In the genomic region with DNA sequence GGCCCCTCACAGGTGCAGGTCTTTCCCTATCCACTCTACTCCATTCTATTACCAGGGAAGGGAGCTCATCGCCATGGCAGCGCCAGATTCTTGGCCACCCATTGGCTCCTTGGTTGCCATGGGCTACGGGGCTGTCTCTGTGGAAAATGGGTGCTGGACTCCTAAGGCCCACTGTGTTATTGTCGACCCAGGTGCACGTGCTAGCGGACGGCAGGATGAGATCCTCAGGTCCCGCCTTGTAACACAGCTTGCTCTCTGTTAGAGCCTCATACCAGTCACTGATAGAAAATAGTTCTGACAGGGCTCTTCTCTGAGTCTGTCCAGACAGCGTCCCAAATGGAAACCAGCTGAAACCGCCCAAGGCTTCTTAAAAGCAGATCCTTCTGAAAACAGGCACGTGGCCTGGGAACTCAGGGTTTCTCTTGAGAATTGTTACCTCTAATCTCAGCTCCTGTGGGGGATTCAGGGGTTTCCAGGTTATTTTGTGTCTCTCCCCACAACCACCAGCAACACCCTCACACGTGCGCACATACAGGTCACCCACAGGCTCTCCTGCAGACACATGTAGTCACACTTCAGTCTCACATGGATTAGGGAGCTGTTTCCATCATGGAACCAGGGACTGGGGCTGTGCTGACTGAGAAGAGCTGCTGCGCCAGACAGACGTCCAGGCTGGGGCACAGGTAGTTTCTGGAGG, we compare ENCODE assay signal across 13 cellular contexts. TPM values are rescaled to one million over a fixed set of nuclear protein-coding genes. Genes with fewer than 3 reads are reported as not detected.
A peak's percentile ranks its signal among the peaks of the same experiment; 100 is the strongest.
DNase-seq lines count a peak whose midpoint lies in the region; ATAC-seq and TF ChIP-seq lines count a peak whose summit lies in the region.
"Had no signal": no experiment of that assay in that cellular context is flagged by ENCODE, and none has a peak within 500 bp of the region (broad histone marks: within the 10 kb centered on the region; RNA-seq: fewer than 3 reads in every experiment).

No MANE protein-coding gene starts in this region.

- no peaks in the 10 kb centered on the region for H3K36me3 Mint-ChIP-seq in type B pancreatic cell
- no peaks in the 10 kb centered on the region for H3K36me3 Mint-ChIP-seq in activated CD8-positive, alpha-beta memory T cell treated with anti-CD3 and anti-CD28 coated beads, Interleukin-2, amount 10 ng/mL, durations not matched to agents 7 days and 5 days

- H3K27ac Mint-ChIP-seq in type B pancreatic cell, result peak overlapping the region; percentile 67
- H3K27ac Mint-ChIP-seq in activated CD8-positive, alpha-beta memory T cell treated with anti-CD3 and anti-CD28 coated beads, Interleukin-2, amount 10 ng/mL, durations not matched to agents 7 days and 5 days, result no peak overlapping the region
- H3K27ac Mint-ChIP-seq: stimulated activated naive CD8-positive, alpha-beta T cell treated with anti-CD3 and anti-CD28 coated beads, Interleukin-15, amount 100 ng/mL, for 72 hours had no signal

- DNase-seq in cardiac muscle cell (ENCODE audit: low read depth in 1 of 2, low spot score in 1 of 2) (peak in 1 of 2 donors; percentile 64), Right ventricle myocardium inferior (ENCODE audit: missing footprints) (no peak), SK-N-DZ (ENCODE audit: low spot score) (peak; percentile 80), type B pancreatic cell (ENCODE audit: extremely low spot score, unreplicated experiment) (no peak), SIG-M5 treated with dmso at 0.1 percent for 504 hours (lab: John Stamatoyannopoulos, UW; ENCODE audit: unreplicated experiment) (no peak), dedifferentiated amniotic fluid mesenchymal stem cell (ENCODE audit: extremely low spot score) (no peak)
- DNase-seq in activated CD8-positive, alpha-beta memory T cell treated with anti-CD3 and anti-CD28 coated beads, Interleukin-2, amount 10 ng/mL, durations not matched to agents 7 days and 5 days, result no peak
- DNase-seq: GOT3; NCI-H1930; stimulated activated naive CD8-positive, alpha-beta T cell treated with anti-CD3 and anti-CD28 coated beads, Interleukin-15, amount 100 ng/mL, for 72 hours had no signal

- H3K9me3 Mint-ChIP-seq in type B pancreatic cell, result no peaks in the 10 kb centered on the region
- H3K9me3 Mint-ChIP-seq in activated CD8-positive, alpha-beta memory T cell treated with anti-CD3 and anti-CD28 coated beads, Interleukin-2, amount 10 ng/mL, durations not matched to agents 7 days and 5 days (ENCODE audit: low read depth), result no peaks in the 10 kb centered on the region
- H3K9me3 Mint-ChIP-seq: stimulated activated naive CD8-positive, alpha-beta T cell treated with anti-CD3 and anti-CD28 coated beads, Interleukin-15, amount 100 ng/mL, for 72 hours had no signal

- TF ChIP-seq CTCF in cardiac muscle cell (IDR thresholded peaks at IDR 0.05; ENCODE audit: low read depth, low read length) (no peak), type B pancreatic cell (conservative IDR thresholded peaks at IDR 0.05) (no peak)

- peak overlapping the region; percentile 89 for H3K4me3 Mint-ChIP-seq in type B pancreatic cell
- H3K4me3 Mint-ChIP-seq in activated CD8-positive, alpha-beta memory T cell treated with anti-CD3 and anti-CD28 coated beads, Interleukin-2, amount 10 ng/mL, durations not matched to agents 7 days and 5 days, result no peak overlapping the region

- no peaks in the 10 kb centered on the region for H3K9me3 ChIP-seq in cardiac muscle cell (ENCODE audit: low read depth)
- no peaks in the 10 kb centered on the region for H3K9me3 ChIP-seq in iPS-18a (ENCODE audit: control insufficient read depth, low read depth, low read length)

- H3K27ac ChIP-seq in cardiac muscle cell, result peak overlapping the region; percentile 69
- H3K27ac ChIP-seq in iPS-18a (ENCODE audit: low read length), result no peak overlapping the region
- H3K27ac ChIP-seq: HL-60 had no signal

- peaks cover 11% of the 10 kb centered on the region for H3K27me3 Mint-ChIP-seq in type B pancreatic cell
- peaks cover 48% of the 10 kb centered on the region for H3K27me3 Mint-ChIP-seq in activated CD8-positive, alpha-beta memory T cell treated with anti-CD3 and anti-CD28 coated beads, Interleukin-2, amount 10 ng/mL, durations not matched to agents 7 days and 5 days

- ATAC-seq in Right ventricle myocardium inferior, result no peak
- no peak for ATAC-seq in activated CD8-positive, alpha-beta memory T cell treated with anti-CD3 and anti-CD28 coated beads, Interleukin-2, amount 10 ng/mL, durations not matched to agents 7 days and 5 days

- H3K36me3 ChIP-seq in cardiac muscle cell (no peaks in the 10 kb centered on the region), iPS-18a (ENCODE audit: control insufficient read depth, low read depth, low read length) (no peaks in the 10 kb centered on the region)

- H3K27me3 ChIP-seq in cardiac muscle cell (no peaks in the 10 kb centered on the region), iPS-18a (ENCODE audit: control insufficient read depth, insufficient read depth, low read length) (peaks cover 28% of the 10 kb centered on the region)

- CTCF ChIA-PET in activated CD8-positive, alpha-beta memory T cell treated with anti-CD3 and anti-CD28 coated beads, Interleukin-2, amount 10 ng/mL, durations not matched to agents 7 days and 5 days (lab: Charles Lee), result no interaction called here

- no peak overlapping the region for H3K4me3 ChIP-seq in cardiac muscle cell
- peak overlapping the region; percentile 62 for H3K4me3 ChIP-seq in iPS-18a (ENCODE audit: low read length)

- H3K9ac ChIP-seq in iPS-18a (ENCODE audit: low read length), result no peak overlapping the region

- intact Hi-C loops in Right ventricle myocardium inferior (cut with DNase I), result no loop called here

- peaks cover 53% of the 10 kb centered on the region for H3K4me1 Mint-ChIP-seq in type B pancreatic cell (ENCODE audit: unreplicated experiment)
- no peaks in the 10 kb centered on the region for H3K4me1 Mint-ChIP-seq in activated CD8-positive, alpha-beta memory T cell treated with anti-CD3 and anti-CD28 coated beads, Interleukin-2, amount 10 ng/mL, durations not matched to agents 7 days and 5 days
- H3K4me1 Mint-ChIP-seq: stimulated activated naive CD8-positive, alpha-beta T cell treated with anti-CD3 and anti-CD28 coated beads, Interleukin-15, amount 100 ng/mL, for 72 hours had no signal

- peaks cover 30% of the 10 kb centered on the region for H3K4me1 ChIP-seq in cardiac muscle cell (ENCODE audit: low read depth)
- H3K4me1 ChIP-seq in iPS-18a (ENCODE audit: control insufficient read depth, low read depth, low read length), result peaks cover 51% of the 10 kb centered on the region

RNA-seq across cellular contexts. Expression of a gene that starts 1.5 kb away (rescaled TPM):
- total RNA-seq in cardiac muscle cell (22.9 and 48.2 TPM in 2 replicates), Right ventricle myocardium inferior (21.4 TPM), type B pancreatic cell (ENCODE audit: low replicate concordance) (11.5 and 28.8 TPM in 2 replicates)
- 6.7 and 16.1 TPM in 2 replicates for polyA plus RNA-seq in cardiac muscle cell
- 60.9 and 82.4 TPM in 2 replicates for polyA plus RNA-seq in SK-N-DZ (2014; cell fraction: cytosol; rRNA removed)
- polyA plus RNA-seq in SK-N-DZ (2014; cell fraction: nucleus; rRNA removed), result 213 and 243 TPM in 2 replicates
- total RNA-seq in activated CD8-positive, alpha-beta memory T cell treated with anti-CD3 and anti-CD28 coated beads, Interleukin-2, amount 10 ng/mL, durations not matched to agents 7 days and 5 days, result under 1 TPM; 0.07 to 0.09 TPM
- polyA plus RNA-seq: CD8-positive, alpha-beta memory T cell had no signal

Comparison
In these comparisons a context has a peak if more than half of its experiments do, and no peak if none do; other contexts are left out.
1. RNA of a gene that starts 1.5 kb away (total RNA-seq): 22.9 to 48.2 TPM in cardiac muscle cell, 11.5 to 28.8 TPM in type B pancreatic cell and 21.4 TPM in Right ventricle myocardium inferior (single experiment); 0.07 to 0.09 TPM in activated CD8-positive, alpha-beta memory T cell treated with anti-CD3 and anti-CD28 coated beads, Interleukin-2, amount 10 ng/mL, durations not matched to agents 7 days and 5 days; every median in the first group is over 10 times any median in the second.